10 cellular contexts compared by ENCODE assay signal in the genomic region with DNA sequence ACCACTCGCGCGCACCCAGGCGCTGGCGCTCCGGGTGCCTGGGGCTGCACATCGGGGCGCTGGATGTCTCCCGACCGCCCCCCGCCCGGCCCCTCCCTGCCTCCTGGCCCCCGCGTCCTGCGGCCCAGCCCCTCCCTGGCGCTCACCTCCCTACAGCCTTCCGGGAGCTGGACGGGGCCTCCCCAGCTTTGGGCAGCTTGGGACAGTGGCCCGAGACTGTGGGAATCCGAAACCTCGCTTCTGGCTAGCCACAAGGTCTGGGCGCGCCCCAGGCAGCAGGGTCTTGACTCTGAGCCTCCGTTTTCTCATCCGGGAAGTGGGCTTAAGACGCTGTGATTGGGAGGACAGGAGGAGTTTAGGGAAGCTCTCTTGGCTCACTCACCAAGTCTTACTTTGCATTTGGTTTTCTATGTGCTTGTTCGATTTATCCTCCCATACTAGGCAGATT. TPM values are rescaled to one million over a fixed set of nuclear protein-coding genes. Genes with fewer than 3 reads are reported as not detected.
DNase-seq lines count a peak whose midpoint lies in the region; ATAC-seq and TF ChIP-seq lines count a peak whose summit lies in the region.
"Had no signal": no experiment of that assay in that cellular context is flagged by ENCODE, and none has a peak within 500 bp of the region (broad histone marks: within the 10 kb centered on the region; RNA-seq: fewer than 3 reads in every experiment).

No MANE protein-coding gene starts in this region.

- H4K20me1 ChIP-seq in SK-N-SH (ENCODE audit: insufficient read depth): peaks cover 27% of the 10 kb centered on the region

- H3K4me1 ChIP-seq in SK-N-SH (ENCODE audit: control insufficient read depth in 1 of 2, insufficient read depth in 2 of 2, low read depth in 1 of 2, low read length in 1 of 2): peaks cover 0 to 19% of the 10 kb centered on the region in 2 experiments; a peak in 1 of 4 replicates
- peaks cover 14 to 29% (median 20%) of the 10 kb centered on the region in 4 donors for H3K4me1 ChIP-seq in stomach

- no peak overlapping the region for H3K27ac ChIP-seq in SK-N-SH (ENCODE audit: low read depth in 2 of 2, low read length in 1 of 2)
- H3K27ac ChIP-seq in stomach: peak overlapping the region; percentile 16 to 77 (median 68)

- peaks cover 62% of the 10 kb centered on the region for H3K27me3 Mint-ChIP-seq in activated naive CD8-positive, alpha-beta T cell treated with anti-CD3 and anti-CD28 coated beads, Interleukin-2, amount 10 ng/mL, durations not matched to agents 7 days and 5 days

- 49% methylated on average over 6 of the region's 27 CpGs for WGBS in SK-N-SH (ENCODE audit: low lambda C conversion rate)
- WGBS in stomach, 5 donors: 3 to 19% (median 6%) methylated on average over 4 to 27 of the region's 27 CpGs

- H3K36me3 Mint-ChIP-seq in activated naive CD8-positive, alpha-beta T cell treated with anti-CD3 and anti-CD28 coated beads, Interleukin-2, amount 10 ng/mL, durations not matched to agents 7 days and 5 days: no peaks in the 10 kb centered on the region

- H3F3A ChIP-seq in SK-N-SH (replicated peaks; ENCODE audit: insufficient read depth): no peaks in the 10 kb centered on the region

- H3K9me2 ChIP-seq in SK-N-SH: no peaks in the 10 kb centered on the region

- peaks cover 2% of the 10 kb centered on the region for H3K4me1 Mint-ChIP-seq in activated naive CD8-positive, alpha-beta T cell treated with anti-CD3 and anti-CD28 coated beads, Interleukin-2, amount 10 ng/mL, durations not matched to agents 7 days and 5 days

- H3K79me2 ChIP-seq in SK-N-SH (ENCODE audit: insufficient read depth): no peaks in the 10 kb centered on the region

- CTCF ChIA-PET in SK-N-SH (lab: Yijun Ruan, JAX): interaction anchor here (0.6 to 2.2 kb wide), 19 partner anchors 8 to 808 kb away, joined by 3 to 10 read pairs (median 3); no protein-coding TSS in a partner anchor

- TF ChIP-seq CTCF in SK-N-SH (IDR thresholded peaks at IDR 0.05) (no peak), kidney epithelial cell (IDR thresholded peaks at IDR 0.05; ENCODE audit: insufficient read depth, low read length, poor library complexity, severe bottlenecking) (no peak), stomach (IDR thresholded peaks at IDR 0.05) (no peak)

- H3K9ac ChIP-seq in SK-N-SH: no peak overlapping the region

- H3K27ac Mint-ChIP-seq in activated naive CD8-positive, alpha-beta T cell treated with anti-CD3 and anti-CD28 coated beads, Interleukin-2, amount 10 ng/mL, durations not matched to agents 7 days and 5 days: no peak overlapping the region

- H3K36me3 ChIP-seq in SK-N-SH (replicated peaks in 1 of 2; ENCODE audit: control insufficient read depth in 1 of 2, insufficient read depth in 2 of 2, low read length in 1 of 2) (no peaks in the 10 kb centered on the region), kidney epithelial cell (ENCODE audit: control insufficient read depth, insufficient read depth, low read length) (no peaks in the 10 kb centered on the region), stomach (no peaks in the 10 kb centered on the region)

- no peak for TF ChIP-seq POLR2A in stomach (IDR thresholded peaks at IDR 0.05)

- no peak for ATAC-seq in SK-N-SH treated with all-trans-retinoic acid at 6 μM for 48 hours
- no peak for ATAC-seq in activated naive CD8-positive, alpha-beta T cell treated with anti-CD3 and anti-CD28 coated beads, Interleukin-2, amount 10 ng/mL, durations not matched to agents 7 days and 5 days (ENCODE audit: low read depth)

- H3K9me3 Mint-ChIP-seq in activated naive CD8-positive, alpha-beta T cell treated with anti-CD3 and anti-CD28 coated beads, Interleukin-2, amount 10 ng/mL, durations not matched to agents 7 days and 5 days: no peaks in the 10 kb centered on the region

- TF ChIP-seq EP300 in SK-N-SH (IDR thresholded peaks at IDR 0.05; ENCODE audit: borderline replicate concordance in 1 of 2, low read depth in 1 of 2, low read length in 1 of 2) (no peak), stomach (IDR thresholded peaks at IDR 0.05) (no peak)

- no peak for DNase-seq in SK-N-SH
- DNase-seq in activated naive CD8-positive, alpha-beta T cell treated with anti-CD3 and anti-CD28 coated beads, Interleukin-2, amount 10 ng/mL, durations not matched to agents 7 days and 5 days: no peak
- no peak for DNase-seq in kidney epithelial cell (ENCODE audit: low read depth)
- peak; percentile 28 for DNase-seq in stomach
- no peak for DNase-seq in dedifferentiated amniotic fluid mesenchymal stem cell (ENCODE audit: extremely low spot score)
- no peak for DNase-seq in NCI-H524 treated with DMSO at 0.1 percent for 48 hours (lab: John Stamatoyannopoulos, UW)
- DNase-seq in NCI-H82 treated with DMSO at 0.1 percent for 48 hours (lab: John Stamatoyannopoulos, UW; ENCODE audit: unreplicated experiment): no peak
- DNase-seq: Kasumi-1 had no signal

- no peak for TF ChIP-seq RAD21 in SK-N-SH (IDR thresholded peaks at IDR 0.05; ENCODE audit: low read length)

- H3K9me3 ChIP-seq in SK-N-SH (no peaks in the 10 kb centered on the region), stomach (no peaks in the 10 kb centered on the region)

- peak overlapping the region; percentile 66; the same call in 1 of the 2 replicates for H3K4me2 ChIP-seq in SK-N-SH

- H3K4me3 ChIP-seq in SK-N-SH (ENCODE audit: low read depth in 2 of 2, low read length in 1 of 2): peak overlapping the region; percentile 37 to 52; a peak in 2 of 4 replicates
- H3K4me3 ChIP-seq in kidney epithelial cell (ENCODE audit: low read depth, low read length): peak overlapping the region; percentile 18
- H3K4me3 ChIP-seq in stomach: peak overlapping the region; percentile 47 to 57 (median 48)

- peaks cover 5% of the 10 kb centered on the region; the same call in 1 of the 2 replicates for H3K27me3 ChIP-seq in SK-N-SH (ENCODE audit: insufficient read depth)
- H3K27me3 ChIP-seq in kidney epithelial cell (ENCODE audit: control insufficient read depth, insufficient read depth, low read length): peaks cover 45% of the 10 kb centered on the region
- H3K27me3 ChIP-seq in stomach: peaks cover 0 to 72% (median 19%) of the 10 kb centered on the region in 3 donors

- intact Hi-C loops in stomach (cut with DNase I; ENCODE audit: low total_unique reads): no loop called here

- H2AFZ ChIP-seq in SK-N-SH (ENCODE audit: low read depth): no peak overlapping the region

- POLR2A ChIA-PET in SK-N-SH (lab: Yijun Ruan, JAX): no interaction called here
- POLR2A ChIA-PET in activated naive CD8-positive, alpha-beta T cell treated with anti-CD3 and anti-CD28 coated beads, Interleukin-2, amount 10 ng/mL, durations not matched to agents 7 days and 5 days (lab: Charles Lee): no interaction called here

- peak overlapping the region; percentile 76 for H3K4me3 Mint-ChIP-seq in activated naive CD8-positive, alpha-beta T cell treated with anti-CD3 and anti-CD28 coated beads, Interleukin-2, amount 10 ng/mL, durations not matched to agents 7 days and 5 days

TF ChIP-seq in SK-N-SH, 30 proteins besides CTCF, POLR2A, EP300 and RAD21 (continues in another document):
- TF ChIP-seq NFIC (IDR thresholded peaks at IDR 0.05; ENCODE audit: borderline replicate concordance) (no peak), TEAD4 (IDR thresholded peaks at IDR 0.05; ENCODE audit: borderline replicate concordance, insufficient read depth) (no peak), TAF1 (IDR thresholded peaks at IDR 0.05; ENCODE audit: borderline replicate concordance, low read depth, low read length) (no peak), ELF1 (IDR thresholded peaks at IDR 0.05) (no peak)
- TF ChIP-seq, protein P1, sequence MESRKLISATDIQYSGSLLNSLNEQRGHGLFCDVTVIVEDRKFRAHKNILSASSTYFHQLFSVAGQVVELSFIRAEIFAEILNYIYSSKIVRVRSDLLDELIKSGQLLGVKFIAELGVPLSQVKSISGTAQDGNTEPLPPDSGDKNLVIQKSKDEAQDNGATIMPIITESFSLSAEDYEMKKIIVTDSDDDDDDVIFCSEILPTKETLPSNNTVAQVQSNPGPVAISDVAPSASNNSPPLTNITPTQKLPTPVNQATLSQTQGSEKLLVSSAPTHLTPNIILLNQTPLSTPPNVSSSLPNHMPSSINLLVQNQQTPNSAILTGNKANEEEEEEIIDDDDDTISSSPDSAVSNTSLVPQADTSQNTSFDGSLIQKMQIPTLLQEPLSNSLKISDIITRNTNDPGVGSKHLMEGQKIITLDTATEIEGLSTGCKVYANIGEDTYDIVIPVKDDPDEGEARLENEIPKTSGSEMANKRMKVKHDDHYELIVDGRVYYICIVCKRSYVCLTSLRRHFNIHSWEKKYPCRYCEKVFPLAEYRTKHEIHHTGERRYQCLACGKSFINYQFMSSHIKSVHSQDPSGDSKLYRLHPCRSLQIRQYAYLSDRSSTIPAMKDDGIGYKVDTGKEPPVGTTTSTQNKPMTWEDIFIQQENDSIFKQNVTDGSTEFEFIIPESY (IDR thresholded peaks at IDR 0.05; ENCODE audit: borderline replicate concordance, low read depth): no peak

TF ChIP-seq in SK-N-SH treated with all-trans-retinoic acid at 6 μM for 48 hours, 23 proteins besides CTCF, POLR2A, EP300 and RAD21 (continues in another document):
- TF ChIP-seq PPARA (CRISPR knock-in tag; IDR thresholded peaks at IDR 0.05; ENCODE audit: borderline replicate concordance): no peak

RNA-seq across cellular contexts. Expression of a gene that starts 0.7 kb away (rescaled TPM):
- polyA plus RNA-seq in SK-N-SH (2012; rRNA removed) (0.03 and 0.08 TPM in 2 replicates), stomach (1 to 10 TPM; 4.5 to 10.0 (median 9.5) TPM)
- 0.01 and 0.05 TPM in 2 replicates for polyA plus RNA-seq in SK-N-SH (2012; cell fraction: cytosol; rRNA removed)
- 0.02 and 0.23 TPM in 2 replicates for polyA plus RNA-seq in SK-N-SH (2012; cell fraction: nucleus; rRNA removed)
- total RNA-seq in activated naive CD8-positive, alpha-beta T cell treated with anti-CD3 and anti-CD28 coated beads, Interleukin-2, amount 10 ng/mL, durations not matched to agents 7 days and 5 days: not detected
- total RNA-seq in kidney epithelial cell (0.14 and 0.58 TPM in 2 replicates), stomach (1 to 10 TPM in 2 of 5 donors, under 1 TPM in 3; 0.58 to 5.4 (median 0.89) TPM)
- total RNA-seq: epithelial cell of proximal tubule had no signal

Comparison
In these comparisons a context has a peak if more than half of its experiments do, and no peak if none do; other contexts are left out.
1. H3K27ac ChIP-seq: peak in stomach (5 of 5); none in SK-N-SH (0 of 2).
2. Peak in every context shown above with its lines, with median percentiles within 50 percentile points of each other: H3K4me3 ChIP-seq.